1 cellular context compared by ENCODE assay signal in genomic region chr17:36503456-36504155, GRCh38.
TF ChIP-seq lines count a peak whose summit lies in the region.

No MANE protein-coding gene starts in this region.

TF ChIP-seq in K562, 482 proteins besides CTCF, POLR2A, EP300 and RAD21:
- TF ChIP-seq HDAC2 (IDR thresholded peaks at IDR 0.05) (no peak), SNIP1 (IDR thresholded peaks at IDR 0.05; ENCODE audit: low read depth) (no peak), UBTF (IDR thresholded peaks at IDR 0.05; ENCODE audit: borderline replicate concordance in 1 of 2, low read depth in 2 of 2, low read length in 2 of 2) (no peak), ARNT (IDR thresholded peaks at IDR 0.05) (no peak), CBFA2T3 (IDR thresholded peaks at IDR 0.05) (peak; percentile 36; the same call in 1 of the 2 replicates), POLR2G (IDR thresholded peaks at IDR 0.05; ENCODE audit: low read depth, low read length) (peak; percentile 52), SPI1 (IDR thresholded peaks at IDR 0.05; ENCODE audit: borderline replicate concordance, low read depth, low read length) (peak; percentile 38), ZNF134 (CRISPR knock-in tag; conservative IDR thresholded peaks at IDR 0.05) (no peak), MCM3 (IDR thresholded peaks at IDR 0.05) (no peak)
